In genomic region chr15:63381301-63382192, GRCh38 we compare ENCODE assay signal across 8 cellular contexts. TPM values are rescaled to one million over a fixed set of nuclear protein-coding genes. Genes with fewer than 3 reads are reported as not detected.
DNase-seq lines count a peak whose midpoint lies in the region; ATAC-seq and TF ChIP-seq lines count a peak whose summit lies in the region.

TSS of gene CA12 (minus strand) at chr15:63381846. CDS start at chr15:63381720, 126 bp downstream.

- no peak within 1 kb of the TSS for H3K27ac Mint-ChIP-seq in CD4-positive, alpha-beta T cell

- peaks cover 10% of the 10 kb centered on the region for H3K4me1 Mint-ChIP-seq in CD4-positive, alpha-beta T cell (ENCODE audit: low read depth)

- CTCF ChIA-PET in CD4-positive, alpha-beta T cell (lab: Charles Lee): no interaction called here

- H3K9me3 Mint-ChIP-seq in CD4-positive, alpha-beta T cell: no peaks in the 10 kb centered on the region

- DNase-seq in CD4-positive, alpha-beta T cell: peak in 2 of 10 experiments; percentile 0 to 3
- peak; percentile 52 for DNase-seq in LoVo (ENCODE audit: low spot score)
- DNase-seq in astrocyte of the cerebellum (ENCODE audit: low read depth): no peak
- no peak for DNase-seq in iPS DF 6.9 (ENCODE audit: low read depth, low spot score)
- no peak for DNase-seq in gastrocnemius medialis
- DNase-seq in NCI-H187 treated with DMSO at 0.1 percent for 48 hours (lab: John Stamatoyannopoulos, UW): no peak

- H3K36me3 Mint-ChIP-seq in CD4-positive, alpha-beta T cell (ENCODE audit: low read depth): no peaks in the 10 kb centered on the region

- no peak for TF ChIP-seq CTCF in CD4-positive, alpha-beta T cell (IDR thresholded peaks at IDR 0.05)
- TF ChIP-seq CTCF in astrocyte of the cerebellum (IDR thresholded peaks at IDR 0.05; ENCODE audit: low read depth, low read length, missing control alignments) (no peak), gastrocnemius medialis (IDR thresholded peaks at IDR 0.05 in 4 of 5, conservative IDR thresholded peaks at IDR 0.05 in 1 of 5) (no peak)

- H3K27me3 ChIP-seq in CD4-positive, alpha-beta T cell (ENCODE audit: control insufficient read depth, insufficient read depth, low read length): peaks cover 34% of the 10 kb centered on the region
- H3K27me3 ChIP-seq in iPS DF 6.9 (ENCODE audit: control insufficient read depth, insufficient read depth, low read length): peaks cover 12% of the 10 kb centered on the region; the same call in 1 of the 2 replicates
- peaks cover 20 to 26% (median 25%) of the 10 kb centered on the region in 3 donors for H3K27me3 ChIP-seq in gastrocnemius medialis

- peak; percentile 46 for ATAC-seq in CD4-positive, alpha-beta T cell (ENCODE audit: poor library complexity)
- peak; percentile 48 to 51 for ATAC-seq in gastrocnemius medialis
- ATAC-seq in GM21515 (IDR thresholded peaks at IDR 0.05; ENCODE audit: unreplicated experiment): no peak
- ATAC-seq in HG03095 (IDR thresholded peaks at IDR 0.05; ENCODE audit: unreplicated experiment): no peak

- H3K4me3 ChIP-seq in astrocyte of the cerebellum (ENCODE audit: low read depth, low read length) (peak within 1 kb of the TSS; percentile 60), iPS DF 6.9 (ENCODE audit: low read length) (peak within 1 kb of the TSS; percentile 54; the same call in 1 of the 2 replicates), gastrocnemius medialis (peak within 1 kb of the TSS; percentile 33 to 58 (median 46))

- in situ Hi-C loops in astrocyte of the cerebellum (cut with HindIII; ENCODE audit: low sequenced_read_pairs) (no loop called here), gastrocnemius medialis (cut with MboI; ENCODE audit: low sequenced_read_pairs in 4 of 4) (no loop called here)

- peaks cover 78% of the 10 kb centered on the region for H3K27me3 Mint-ChIP-seq in CD4-positive, alpha-beta T cell

- intact Hi-C loops in CD4-positive, alpha-beta T cell (cut with DNase I, micrococcal nuclease): no loop called here
- intact Hi-C loops in gastrocnemius medialis (cut with DNase I; ENCODE audit: low total_unique reads): no loop called here

- POLR2A ChIA-PET in CD4-positive, alpha-beta T cell (lab: Charles Lee): no interaction called here

- peak within 1 kb of the TSS; percentile 70 for H3K4me3 Mint-ChIP-seq in CD4-positive, alpha-beta T cell

- H3K4me1 ChIP-seq in iPS DF 6.9 (ENCODE audit: control insufficient read depth, insufficient read depth, low read length) (peaks cover 5% of the 10 kb centered on the region; the same call in 1 of the 2 replicates), gastrocnemius medialis (peaks cover 7 to 8% of the 10 kb centered on the region in 2 donors)

- no peak for TF ChIP-seq POLR2A in gastrocnemius medialis (IDR thresholded peaks at IDR 0.05)

- WGBS in iPS DF 6.9 (ENCODE audit: insufficient coverage, insufficient read length): no CpG with 5 or more reads among the region's 58 CpGs

- no peak within 1 kb of the TSS for H3K27ac ChIP-seq in CD4-positive, alpha-beta T cell (ENCODE audit: low read depth, low read length)
- H3K27ac ChIP-seq in iPS DF 6.9 (ENCODE audit: low read length) (no peak within 1 kb of the TSS), gastrocnemius medialis (no peak within 1 kb of the TSS)

- H3K36me3 ChIP-seq in iPS DF 6.9 (ENCODE audit: control insufficient read depth, insufficient read depth, low read length) (no peaks in the 10 kb centered on the region), gastrocnemius medialis (no peaks in the 10 kb centered on the region)

- no peaks in the 10 kb centered on the region for H3K9me3 ChIP-seq in CD4-positive, alpha-beta T cell (ENCODE audit: control insufficient read depth, low read length)
- H3K9me3 ChIP-seq in iPS DF 6.9 (ENCODE audit: control insufficient read depth, insufficient read depth, low read length) (no peaks in the 10 kb centered on the region), gastrocnemius medialis (no peaks in the 10 kb centered on the region)

RNA-seq across cellular contexts. Expression of gene CA12, which starts in this region (rescaled TPM):
- total RNA-seq in CD4-positive, alpha-beta T cell: not detected
- total RNA-seq in gastrocnemius medialis: 1 to 10 TPM in 1 of 4 donors, under 1 TPM in 1, not detected in 2; 0.10 to 1.7 TPM

Comparison
In these comparisons a context has a peak if more than half of its experiments do, and no peak if none do; other contexts are left out.
1. Peak in ATAC-seq in CD4-positive, alpha-beta T cell; RNA of the gene not detected or under 1 TPM.
2. ATAC-seq: peak in gastrocnemius medialis (2 of 2); none in GM21515 (single experiment) and HG03095 (single experiment).
3. Peak in every context shown above with its lines, with median percentiles within 50 percentile points of each other: H3K4me3 ChIP-seq.